ENCODE assay signal across 1 cellular context in the genomic region with DNA sequence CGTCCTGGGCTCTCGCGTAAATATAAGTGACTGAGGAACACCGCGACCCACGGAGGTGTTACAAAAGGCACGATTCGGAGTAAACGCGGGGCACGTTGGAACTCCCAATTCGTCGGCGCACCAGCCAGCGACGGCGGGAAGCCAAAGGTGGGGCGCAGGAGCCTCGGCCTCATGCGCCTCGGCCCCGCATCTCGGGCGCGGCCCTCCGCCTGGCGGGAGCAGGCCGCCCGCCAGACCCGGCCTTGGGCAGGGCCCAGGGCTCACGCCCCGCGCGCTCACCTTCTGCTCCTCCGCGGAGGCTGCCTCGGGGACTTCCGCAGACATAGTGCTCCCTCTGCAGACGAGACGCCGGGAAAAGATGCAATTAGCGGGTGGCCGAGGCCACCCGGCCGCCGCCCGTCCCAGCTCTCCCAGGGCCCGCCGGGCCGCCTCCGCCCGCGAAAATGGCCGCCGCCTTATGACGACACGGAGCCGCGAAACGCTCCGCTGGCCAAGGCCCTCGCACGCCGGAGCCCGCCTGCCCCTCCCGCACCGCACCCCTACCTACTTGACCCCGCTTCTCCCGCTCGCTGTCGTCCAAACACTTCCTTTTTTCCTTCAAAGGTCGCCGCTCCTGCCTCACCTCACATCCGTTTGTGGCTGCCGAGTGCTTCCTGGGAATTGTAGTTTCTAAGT.
A peak's percentile ranks its signal among the peaks of the same experiment; 100 is the strongest.
TF ChIP-seq lines count a peak whose summit lies in the region.

A gene with protein sequence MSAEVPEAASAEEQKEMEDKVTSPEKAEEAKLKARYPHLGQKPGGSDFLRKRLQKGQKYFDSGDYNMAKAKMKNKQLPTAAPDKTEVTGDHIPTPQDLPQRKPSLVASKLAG (minus strand): TSS at position 462 of the 675 bp plus-strand sequence. CDS start 138 bp downstream, at position 324.

TF ChIP-seq in K562, 482 proteins besides CTCF, POLR2A, EP300 and RAD21 (continued from another document and continues in another):
- TF ChIP-seq PHF8 (IDR thresholded peaks at IDR 0.05; ENCODE audit: borderline replicate concordance, low read length) (peak; percentile 94; the same call in 1 of the 2 replicates), HOXB6 (CRISPR knock-in tag; IDR thresholded peaks at IDR 0.05; ENCODE audit: borderline replicate concordance) (no peak), PYGO2 (tag; IDR thresholded peaks at IDR 0.05) (no peak), DIDO1 (tag; IDR thresholded peaks at IDR 0.05; ENCODE audit: low read depth) (peak; percentile 68; the same call in 1 of the 2 replicates), HDAC8 (tag; IDR thresholded peaks at IDR 0.05) (0 out of 2 replicates have a peak, but pooled peaks have one; percentile 24), RFX7 (CRISPR knock-in tag; IDR thresholded peaks at IDR 0.05) (no peak), EP400 (IDR thresholded peaks at IDR 0.05) (peak; percentile 83; the same call in 1 of the 2 replicates), DPF2 (IDR thresholded peaks at IDR 0.05) (no peak), MTA3 (IDR thresholded peaks at IDR 0.05; ENCODE audit: borderline replicate concordance) (peak; percentile 71; the same call in 1 of the 2 replicates), SRSF1 (IDR thresholded peaks at IDR 0.05; ENCODE audit: low read depth, low read length) (no peak), MAFG (tag; conservative IDR thresholded peaks at IDR 0.05) (no peak), ETV6 (IDR thresholded peaks at IDR 0.05; ENCODE audit: borderline replicate concordance in 1 of 2, low read depth in 2 of 2, low read length in 1 of 2) (no peak), ETV6 (CRISPR knock-in tag; IDR thresholded peaks at IDR 0.05; ENCODE audit: borderline replicate concordance) (peak; percentile 63; the same call in 1 of the 2 replicates), CHD1 (IDR thresholded peaks at IDR 0.05; ENCODE audit: low read length) (peak; percentile 89), ZNF707 (CRISPR knock-in tag; conservative IDR thresholded peaks at IDR 0.05) (no peak), C11orf30 (IDR thresholded peaks at IDR 0.05; ENCODE audit: low read depth) (peak; percentile 59), ILF3 (IDR thresholded peaks at IDR 0.05; ENCODE audit: borderline replicate concordance) (no peak), SRSF9 (IDR thresholded peaks at IDR 0.05; ENCODE audit: borderline replicate concordance, low read depth, low read length) (no peak), JUN (IDR thresholded peaks at IDR 0.05; ENCODE audit: borderline replicate concordance, low read depth, low read length) (peak; percentile 57; the same call in 1 of the 2 replicates), JUN (CRISPR knock-in tag; IDR thresholded peaks at IDR 0.05; ENCODE audit: borderline replicate concordance) (no peak), ZKSCAN1 (IDR thresholded peaks at IDR 0.05; ENCODE audit: low read depth, low read length) (no peak), SPI1 (IDR thresholded peaks at IDR 0.05; ENCODE audit: borderline replicate concordance, low read depth, low read length) (peak; percentile 97), ETV1 (tag; conservative IDR thresholded peaks at IDR 0.05; ENCODE audit: low read depth) (peak; percentile 60), HNRNPL (IDR thresholded peaks at IDR 0.05; ENCODE audit: low read depth, low read length) (0 out of 2 replicates have a peak, but pooled peaks have one; percentile 43), MAZ (CRISPR knock-in tag; conservative IDR thresholded peaks at IDR 0.05 in 1 of 2, IDR thresholded peaks at IDR 0.05 in 1 of 2) (peak; percentile 88 to 92), SP1 (CRISPR knock-in tag; IDR thresholded peaks at IDR 0.05) (peak; percentile 92), ZNF644 (tag; IDR thresholded peaks at IDR 0.05; ENCODE audit: low read depth) (no peak), MYC (IDR thresholded peaks at IDR 0.05; ENCODE audit: low read depth, low read length) (peak; percentile 78), MYC (CRISPR knock-in tag; IDR thresholded peaks at IDR 0.05; ENCODE audit: borderline replicate concordance, low read depth) (no peak), RB1 (IDR thresholded peaks at IDR 0.05; ENCODE audit: low read depth) (peak; percentile 54; the same call in 1 of the 2 replicates), NCOA4 (IDR thresholded peaks at IDR 0.05; ENCODE audit: partially characterized antibody) (no peak), CREB1 (IDR thresholded peaks at IDR 0.05) (peak; percentile 91), CREB1 (CRISPR knock-in tag; IDR thresholded peaks at IDR 0.05) (peak; percentile 88)
- TF ChIP-seq, protein P1, sequence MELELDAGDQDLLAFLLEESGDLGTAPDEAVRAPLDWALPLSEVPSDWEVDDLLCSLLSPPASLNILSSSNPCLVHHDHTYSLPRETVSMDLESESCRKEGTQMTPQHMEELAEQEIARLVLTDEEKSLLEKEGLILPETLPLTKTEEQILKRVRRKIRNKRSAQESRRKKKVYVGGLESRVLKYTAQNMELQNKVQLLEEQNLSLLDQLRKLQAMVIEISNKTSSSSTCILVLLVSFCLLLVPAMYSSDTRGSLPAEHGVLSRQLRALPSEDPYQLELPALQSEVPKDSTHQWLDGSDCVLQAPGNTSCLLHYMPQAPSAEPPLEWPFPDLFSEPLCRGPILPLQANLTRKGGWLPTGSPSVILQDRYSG (tag; conservative IDR thresholded peaks at IDR 0.05; ENCODE audit: low read depth): no peak
- TF ChIP-seq, protein P2, sequence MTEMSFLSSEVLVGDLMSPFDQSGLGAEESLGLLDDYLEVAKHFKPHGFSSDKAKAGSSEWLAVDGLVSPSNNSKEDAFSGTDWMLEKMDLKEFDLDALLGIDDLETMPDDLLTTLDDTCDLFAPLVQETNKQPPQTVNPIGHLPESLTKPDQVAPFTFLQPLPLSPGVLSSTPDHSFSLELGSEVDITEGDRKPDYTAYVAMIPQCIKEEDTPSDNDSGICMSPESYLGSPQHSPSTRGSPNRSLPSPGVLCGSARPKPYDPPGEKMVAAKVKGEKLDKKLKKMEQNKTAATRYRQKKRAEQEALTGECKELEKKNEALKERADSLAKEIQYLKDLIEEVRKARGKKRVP (CRISPR knock-in tag; IDR thresholded peaks at IDR 0.05): 0 out of 2 replicates have a peak, but pooled peaks have one; percentile 7
- TF ChIP-seq, protein P3, sequence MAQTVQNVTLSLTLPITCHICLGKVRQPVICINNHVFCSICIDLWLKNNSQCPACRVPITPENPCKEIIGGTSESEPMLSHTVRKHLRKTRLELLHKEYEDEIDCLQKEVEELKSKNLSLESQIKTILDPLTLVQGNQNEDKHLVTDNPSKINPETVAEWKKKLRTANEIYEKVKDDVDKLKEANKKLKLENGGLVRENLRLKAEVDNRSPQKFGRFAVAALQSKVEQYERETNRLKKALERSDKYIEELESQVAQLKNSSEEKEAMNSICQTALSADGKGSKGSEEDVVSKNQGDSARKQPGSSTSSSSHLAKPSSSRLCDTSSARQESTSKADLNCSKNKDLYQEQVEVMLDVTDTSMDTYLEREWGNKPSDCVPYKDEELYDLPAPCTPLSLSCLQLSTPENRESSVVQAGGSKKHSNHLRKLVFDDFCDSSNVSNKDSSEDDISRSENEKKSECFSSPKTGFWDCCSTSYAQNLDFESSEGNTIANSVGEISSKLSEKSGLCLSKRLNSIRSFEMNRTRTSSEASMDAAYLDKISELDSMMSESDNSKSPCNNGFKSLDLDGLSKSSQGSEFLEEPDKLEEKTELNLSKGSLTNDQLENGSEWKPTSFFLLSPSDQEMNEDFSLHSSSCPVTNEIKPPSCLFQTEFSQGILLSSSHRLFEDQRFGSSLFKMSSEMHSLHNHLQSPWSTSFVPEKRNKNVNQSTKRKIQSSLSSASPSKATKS (CRISPR knock-in tag; IDR thresholded peaks at IDR 0.05): no peak
- TF ChIP-seq, protein P4, sequence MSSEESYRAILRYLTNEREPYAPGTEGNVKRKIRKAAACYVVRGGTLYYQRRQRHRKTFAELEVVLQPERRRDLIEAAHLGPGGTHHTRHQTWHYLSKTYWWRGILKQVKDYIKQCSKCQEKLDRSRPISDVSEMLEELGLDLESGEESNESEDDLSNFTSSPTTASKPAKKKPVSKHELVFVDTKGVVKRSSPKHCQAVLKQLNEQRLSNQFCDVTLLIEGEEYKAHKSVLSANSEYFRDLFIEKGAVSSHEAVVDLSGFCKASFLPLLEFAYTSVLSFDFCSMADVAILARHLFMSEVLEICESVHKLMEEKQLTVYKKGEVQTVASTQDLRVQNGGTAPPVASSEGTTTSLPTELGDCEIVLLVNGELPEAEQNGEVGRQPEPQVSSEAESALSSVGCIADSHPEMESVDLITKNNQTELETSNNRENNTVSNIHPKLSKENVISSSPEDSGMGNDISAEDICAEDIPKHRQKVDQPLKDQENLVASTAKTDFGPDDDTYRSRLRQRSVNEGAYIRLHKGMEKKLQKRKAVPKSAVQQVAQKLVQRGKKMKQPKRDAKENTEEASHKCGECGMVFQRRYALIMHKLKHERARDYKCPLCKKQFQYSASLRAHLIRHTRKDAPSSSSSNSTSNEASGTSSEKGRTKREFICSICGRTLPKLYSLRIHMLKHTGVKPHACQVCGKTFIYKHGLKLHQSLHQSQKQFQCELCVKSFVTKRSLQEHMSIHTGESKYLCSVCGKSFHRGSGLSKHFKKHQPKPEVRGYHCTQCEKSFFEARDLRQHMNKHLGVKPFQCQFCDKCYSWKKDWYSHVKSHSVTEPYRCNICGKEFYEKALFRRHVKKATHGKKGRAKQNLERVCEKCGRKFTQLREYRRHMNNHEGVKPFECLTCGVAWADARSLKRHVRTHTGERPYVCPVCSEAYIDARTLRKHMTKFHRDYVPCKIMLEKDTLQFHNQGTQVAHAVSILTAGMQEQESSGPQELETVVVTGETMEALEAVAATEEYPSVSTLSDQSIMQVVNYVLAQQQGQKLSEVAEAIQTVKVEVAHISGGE (CRISPR knock-in tag; IDR thresholded peaks at IDR 0.05): peak in 1 of 3 experiments; percentile 83; a peak in 3 of 6 replicates
- TF ChIP-seq, protein P5, sequence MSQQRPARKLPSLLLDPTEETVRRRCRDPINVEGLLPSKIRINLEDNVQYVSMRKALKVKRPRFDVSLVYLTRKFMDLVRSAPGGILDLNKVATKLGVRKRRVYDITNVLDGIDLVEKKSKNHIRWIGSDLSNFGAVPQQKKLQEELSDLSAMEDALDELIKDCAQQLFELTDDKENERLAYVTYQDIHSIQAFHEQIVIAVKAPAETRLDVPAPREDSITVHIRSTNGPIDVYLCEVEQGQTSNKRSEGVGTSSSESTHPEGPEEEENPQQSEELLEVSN (IDR thresholded peaks at IDR 0.05; ENCODE audit: borderline replicate concordance in 1 of 2, extremely low read depth in 1 of 2, insufficient read depth in 1 of 2, insufficient read length in 1 of 2, low read depth in 1 of 2, low read length in 1 of 2, poor library complexity in 1 of 2, severe bottlenecking in 1 of 2): peak; percentile 99
- TF ChIP-seq, protein P6, sequence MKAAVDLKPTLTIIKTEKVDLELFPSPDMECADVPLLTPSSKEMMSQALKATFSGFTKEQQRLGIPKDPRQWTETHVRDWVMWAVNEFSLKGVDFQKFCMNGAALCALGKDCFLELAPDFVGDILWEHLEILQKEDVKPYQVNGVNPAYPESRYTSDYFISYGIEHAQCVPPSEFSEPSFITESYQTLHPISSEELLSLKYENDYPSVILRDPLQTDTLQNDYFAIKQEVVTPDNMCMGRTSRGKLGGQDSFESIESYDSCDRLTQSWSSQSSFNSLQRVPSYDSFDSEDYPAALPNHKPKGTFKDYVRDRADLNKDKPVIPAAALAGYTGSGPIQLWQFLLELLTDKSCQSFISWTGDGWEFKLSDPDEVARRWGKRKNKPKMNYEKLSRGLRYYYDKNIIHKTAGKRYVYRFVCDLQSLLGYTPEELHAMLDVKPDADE (conservative IDR thresholded peaks at IDR 0.05; ENCODE audit: control insufficient read depth, low read depth, low read length): peak; percentile 91
- TF ChIP-seq, protein P7, sequence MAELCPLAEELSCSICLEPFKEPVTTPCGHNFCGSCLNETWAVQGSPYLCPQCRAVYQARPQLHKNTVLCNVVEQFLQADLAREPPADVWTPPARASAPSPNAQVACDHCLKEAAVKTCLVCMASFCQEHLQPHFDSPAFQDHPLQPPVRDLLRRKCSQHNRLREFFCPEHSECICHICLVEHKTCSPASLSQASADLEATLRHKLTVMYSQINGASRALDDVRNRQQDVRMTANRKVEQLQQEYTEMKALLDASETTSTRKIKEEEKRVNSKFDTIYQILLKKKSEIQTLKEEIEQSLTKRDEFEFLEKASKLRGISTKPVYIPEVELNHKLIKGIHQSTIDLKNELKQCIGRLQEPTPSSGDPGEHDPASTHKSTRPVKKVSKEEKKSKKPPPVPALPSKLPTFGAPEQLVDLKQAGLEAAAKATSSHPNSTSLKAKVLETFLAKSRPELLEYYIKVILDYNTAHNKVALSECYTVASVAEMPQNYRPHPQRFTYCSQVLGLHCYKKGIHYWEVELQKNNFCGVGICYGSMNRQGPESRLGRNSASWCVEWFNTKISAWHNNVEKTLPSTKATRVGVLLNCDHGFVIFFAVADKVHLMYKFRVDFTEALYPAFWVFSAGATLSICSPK (IDR thresholded peaks at IDR 0.05; ENCODE audit: borderline replicate concordance): no peak
